Comparison of ENCODE assay signal across 8 cellular contexts in the genomic region with DNA sequence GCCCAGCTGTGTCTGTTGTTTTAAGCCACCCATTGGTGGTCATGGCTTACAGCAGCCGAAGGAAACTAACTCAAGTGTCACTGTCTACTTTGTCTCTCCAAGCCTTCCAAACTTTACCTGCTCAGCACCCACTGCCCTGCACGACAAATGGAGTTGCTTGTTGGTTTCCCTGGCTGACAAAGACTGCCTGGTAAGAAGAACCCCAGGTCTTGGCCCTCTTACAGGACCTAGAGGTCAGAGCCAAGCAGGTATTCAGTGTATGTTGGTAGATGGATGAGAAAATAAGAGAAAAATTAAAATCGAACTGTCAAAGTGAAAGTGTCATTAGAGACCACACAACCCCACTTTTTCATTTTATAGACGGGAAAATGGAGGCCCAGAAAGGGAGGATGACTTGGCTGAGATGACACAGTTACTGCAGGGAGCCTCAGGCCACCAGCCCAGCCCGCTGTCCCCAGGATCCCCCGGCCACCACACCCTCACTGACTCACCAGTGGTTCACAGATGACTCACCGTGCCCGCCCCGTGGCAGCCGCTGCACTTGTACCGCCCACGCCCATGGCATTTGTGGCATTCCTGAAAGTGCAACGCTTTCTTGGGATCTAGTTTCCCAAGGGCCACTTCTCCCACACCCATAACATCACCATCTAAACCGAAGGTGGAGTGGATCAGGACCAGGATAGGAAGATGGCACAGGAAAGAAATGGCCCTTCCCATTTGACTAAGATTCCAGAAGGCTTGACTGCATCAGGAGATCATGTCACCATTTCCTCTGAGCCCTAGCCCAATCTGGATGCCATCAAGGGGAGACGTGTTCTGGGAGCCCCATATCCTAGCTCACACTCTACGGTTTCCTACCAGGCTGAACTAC. TPM values are rescaled to one million over a fixed set of nuclear protein-coding genes. Genes with fewer than 3 reads are reported as not detected.
DNase-seq lines count a peak whose midpoint lies in the region; ATAC-seq and TF ChIP-seq lines count a peak whose summit lies in the region.

No MANE protein-coding gene starts in this region.

- H3K4me3 Mint-ChIP-seq in neural crest cell, result no peak overlapping the region

- H3K4me1 ChIP-seq in vagina, result no peaks in the 10 kb centered on the region

- no peaks in the 10 kb centered on the region for H3K9me3 Mint-ChIP-seq in neural crest cell

- H3K4me3 ChIP-seq in GM12864 (ENCODE audit: low read depth, low read length) (no peak overlapping the region), cardiac fibroblast (replicated peaks in 1 of 2; ENCODE audit: low read depth in 2 of 2, low read length in 2 of 2) (no peak overlapping the region), vagina (no peak overlapping the region)

- peak; percentile 83 for ATAC-seq in HG02588 (IDR thresholded peaks at IDR 0.05; ENCODE audit: unreplicated experiment)

- no peaks in the 10 kb centered on the region for H3K36me3 ChIP-seq in vagina

- intact Hi-C loops in vagina (cut with DNase I), result no loop called here

- TF ChIP-seq POLR2A in vagina (IDR thresholded peaks at IDR 0.05), result no peak

- no peaks in the 10 kb centered on the region for H3K36me3 Mint-ChIP-seq in neural crest cell (ENCODE audit: low read depth)

- H3K27me3 Mint-ChIP-seq in neural crest cell (ENCODE audit: low read depth), result no peaks in the 10 kb centered on the region

- no peak overlapping the region for H3K27ac ChIP-seq in vagina

- DNase-seq in GM12864 (ENCODE audit: low read depth), result peak; percentile 48
- DNase-seq in RPMI7951 (ENCODE audit: low read depth), result peak; percentile 98
- peak; percentile 82 to 85 for DNase-seq in cardiac fibroblast (ENCODE audit: low read depth in 2 of 2)
- DNase-seq in neural crest cell (ENCODE audit: low read depth, low spot score), result no peak
- no peak for DNase-seq in NCI-H82 (lab: John Stamatoyannopoulos, UW)
- DNase-seq in vagina (ENCODE audit: extremely low spot score in 2 of 2), result no peak
- DNase-seq in effector CD8-positive, alpha-beta T cell (lab: John Stamatoyannopoulos, UW), result no peak

- TF ChIP-seq CTCF in GM12864 (IDR thresholded peaks at IDR 0.05; ENCODE audit: low read depth, low read length, missing control alignments), result no peak
- TF ChIP-seq CTCF in cardiac fibroblast (IDR thresholded peaks at IDR 0.05; ENCODE audit: low read depth, low read length), result no peak
- no peak for TF ChIP-seq CTCF in neural crest cell (conservative IDR thresholded peaks at IDR 0.05)
- no peak for TF ChIP-seq CTCF in vagina (IDR thresholded peaks at IDR 0.05)

- H3K9me3 ChIP-seq in vagina, result no peaks in the 10 kb centered on the region

- no peaks in the 10 kb centered on the region for H3K27me3 ChIP-seq in vagina

- peak overlapping the region; percentile 31 for H3K27ac Mint-ChIP-seq in neural crest cell (ENCODE audit: unreplicated experiment)

- peaks cover 29% of the 10 kb centered on the region for H3K4me1 Mint-ChIP-seq in neural crest cell

RNA-seq across cellular contexts. Expression of gene SSUH2, which starts 15.2 kb away (rescaled TPM):
- total RNA-seq in RPMI7951 (2014; rRNA removed; shearing (Covaris generic)), result 0.24 and 1.5 TPM in 2 replicates
- total RNA-seq in neural crest cell (14.1 and 18.0 TPM in 2 replicates), vagina (not detected)

Comparison
In these comparisons a context has a peak if more than half of its experiments do, and no peak if none do; other contexts are left out.
1. DNase-seq: peak in GM12864 (single experiment), RPMI7951 (single experiment) and cardiac fibroblast (2 of 2); none in neural crest cell (single experiment), NCI-H82 (single experiment), vagina (0 of 2) and effector CD8-positive, alpha-beta T cell (single experiment).